In genomic region chr2:178825183-178825582, GRCh38 we compare ENCODE assay signal across 20 cellular contexts. TPM values are rescaled to one million over a fixed set of nuclear protein-coding genes. Genes with fewer than 3 reads are reported as not detected.
A peak's percentile ranks its signal among the peaks of the same experiment; 100 is the strongest.
DNase-seq lines count a peak whose midpoint lies in the region; ATAC-seq and TF ChIP-seq lines count a peak whose summit lies in the region.
"Had no signal": no experiment of that assay in that cellular context is flagged by ENCODE, and none has a peak within 500 bp of the region (broad histone marks: within the 10 kb centered on the region; RNA-seq: fewer than 3 reads in every experiment).

No MANE protein-coding gene starts in this region.

- no peak for TF ChIP-seq CTCF in choroid plexus epithelial cell (conservative IDR thresholded peaks at IDR 0.05; ENCODE audit: low read depth, low read length)
- no peak for TF ChIP-seq CTCF in kidney epithelial cell (IDR thresholded peaks at IDR 0.05; ENCODE audit: insufficient read depth, low read length, poor library complexity, severe bottlenecking)

- H3K36me3 ChIP-seq in kidney epithelial cell (ENCODE audit: control insufficient read depth, insufficient read depth, low read length): no peaks in the 10 kb centered on the region
- H3K36me3 ChIP-seq: left lung, neutrophil had no signal

- no peak for ATAC-seq in HG02610 (IDR thresholded peaks at IDR 0.05; ENCODE audit: unreplicated experiment)
- ATAC-seq: activated CD4-positive, alpha-beta T cell treated with anti-CD3 and anti-CD28 coated beads for 36 hours; left lung; sciatic nerve had no signal

- no peaks in the 10 kb centered on the region for H3K27me3 ChIP-seq in kidney epithelial cell (ENCODE audit: control insufficient read depth, insufficient read depth, low read length)
- H3K27me3 ChIP-seq: dorsolateral prefrontal cortex, left lung, neutrophil had no signal

- H3K4me3 ChIP-seq in choroid plexus epithelial cell (ENCODE audit: low read depth, low read length): no peak overlapping the region
- H3K4me3 ChIP-seq in kidney epithelial cell (ENCODE audit: low read depth, low read length): no peak overlapping the region
- H3K4me3 ChIP-seq: dorsolateral prefrontal cortex, left lung, SK-N-MC had no signal

- peak; percentile 31 for DNase-seq in AG20443 (ENCODE audit: low spot score)
- peak; percentile 80 for DNase-seq in LHCN-M2 (ENCODE audit: low read depth)
- peak; percentile 78 for DNase-seq in choroid plexus epithelial cell (ENCODE audit: low read depth)
- peak; percentile 9 for DNase-seq in kidney epithelial cell (ENCODE audit: low read depth)
- no peak for DNase-seq in effector CD8-positive, alpha-beta T cell (lab: John Stamatoyannopoulos, UW)
- DNase-seq in NCI-H2171 treated with DMSO at 0.1 percent for 48 hours (lab: John Stamatoyannopoulos, UW): no peak
- DNase-seq in SW 1271 (lab: John Stamatoyannopoulos, UW): no peak
- DNase-seq: activated CD4-positive, alpha-beta T cell treated with anti-CD3 and anti-CD28 coated beads for 36 hours; activated CD8-positive, alpha-beta memory T cell treated with anti-CD3 and anti-CD28 coated beads, Interleukin-2, amount 50 U/mL, for 4 hours; activated gamma-delta T cell treated with Interleukin-2 at 50 U/mL for 16 hours; dorsolateral prefrontal cortex; left lung; NCI-H1048; NCI-H2081 treated with DMSO at 0.1 percent for 48 hours; NCI-H69; OCI-M1 had no signal

RNA-seq across cellular contexts. Expression of gene TTN, which starts 18.0 kb away (rescaled TPM):
- total RNA-seq in LHCN-M2 (2014; rRNA removed) (2.0 and 5.5 TPM in 2 replicates), kidney epithelial cell (under 0.01 TPM in 1 of 2 replicates, not detected in the other)
- polyA plus RNA-seq in LHCN-M2 (2012): 0.38 TPM

Comparison
In these comparisons a context has a peak if more than half of its experiments do, and no peak if none do; other contexts are left out.
1. DNase-seq: peak in AG20443 (single experiment), LHCN-M2 (single experiment), choroid plexus epithelial cell (single experiment) and kidney epithelial cell (single experiment); none in effector CD8-positive, alpha-beta T cell (single experiment), NCI-H2171 treated with DMSO at 0.1 percent for 48 hours (single experiment) and SW 1271 (0 of 2).